ENCODE assay signal across 1 cellular context in genomic region chr16:81723098-81723723, GRCh38.
TF ChIP-seq lines count a peak whose summit lies in the region.

No MANE protein-coding gene starts in this region.

TF ChIP-seq in H1, 55 proteins besides CTCF, POLR2A, EP300 and RAD21 (continued from another document):
- TF ChIP-seq YY1 (IDR thresholded peaks at IDR 0.05; ENCODE audit: low read depth, low read length) (peak; percentile 72), KDM5A (IDR thresholded peaks at IDR 0.05; ENCODE audit: low read length) (no peak), POLR2AphosphoS5 (IDR thresholded peaks at IDR 0.05; ENCODE audit: low read depth, low read length) (no peak), EGR1 (IDR thresholded peaks at IDR 0.05; ENCODE audit: borderline replicate concordance, low read depth, low read length) (no peak), SIX5 (IDR thresholded peaks at IDR 0.05; ENCODE audit: low read depth, low read length) (no peak), CHD2 (IDR thresholded peaks at IDR 0.05; ENCODE audit: low read length) (no peak), RXRA (IDR thresholded peaks at IDR 0.05; ENCODE audit: insufficient read depth, low read depth, low read length) (no peak), ZNF274 (IDR thresholded peaks at IDR 0.05; ENCODE audit: borderline replicate concordance, extremely low read depth, low read length) (no peak), CBX5 (IDR thresholded peaks at IDR 0.05; ENCODE audit: low read depth, low read length) (no peak), HDAC6 (IDR thresholded peaks at IDR 0.05; ENCODE audit: low read depth, low read length) (no peak), PHF8 (conservative IDR thresholded peaks at IDR 0.05; ENCODE audit: low read depth, low read length) (no peak), NRF1 (IDR thresholded peaks at IDR 0.05; ENCODE audit: low read depth, low read length) (no peak), TAF1 (IDR thresholded peaks at IDR 0.05; ENCODE audit: low read depth, low read length) (no peak), BACH1 (IDR thresholded peaks at IDR 0.05; ENCODE audit: low read length) (peak; percentile 29; the same call in 1 of the 2 replicates), SP1 (IDR thresholded peaks at IDR 0.05; ENCODE audit: low read depth, low read length) (0 out of 2 replicates have a peak, but pooled peaks have one; percentile 9), TAF7 (optimal IDR thresholded peaks at IDR 0.05; ENCODE audit: borderline replicate concordance, low read depth, low read length) (no peak), KDM1A (IDR thresholded peaks at IDR 0.05; ENCODE audit: borderline replicate concordance, low read length) (no peak), BCL11A (IDR thresholded peaks at IDR 0.05; ENCODE audit: low read depth in 2 of 2, low read length in 2 of 2) (no peak), CTBP2 (IDR thresholded peaks at IDR 0.05; ENCODE audit: borderline replicate concordance, insufficient read depth, insufficient read length, low read length) (no peak)
- TF ChIP-seq, protein P1, sequence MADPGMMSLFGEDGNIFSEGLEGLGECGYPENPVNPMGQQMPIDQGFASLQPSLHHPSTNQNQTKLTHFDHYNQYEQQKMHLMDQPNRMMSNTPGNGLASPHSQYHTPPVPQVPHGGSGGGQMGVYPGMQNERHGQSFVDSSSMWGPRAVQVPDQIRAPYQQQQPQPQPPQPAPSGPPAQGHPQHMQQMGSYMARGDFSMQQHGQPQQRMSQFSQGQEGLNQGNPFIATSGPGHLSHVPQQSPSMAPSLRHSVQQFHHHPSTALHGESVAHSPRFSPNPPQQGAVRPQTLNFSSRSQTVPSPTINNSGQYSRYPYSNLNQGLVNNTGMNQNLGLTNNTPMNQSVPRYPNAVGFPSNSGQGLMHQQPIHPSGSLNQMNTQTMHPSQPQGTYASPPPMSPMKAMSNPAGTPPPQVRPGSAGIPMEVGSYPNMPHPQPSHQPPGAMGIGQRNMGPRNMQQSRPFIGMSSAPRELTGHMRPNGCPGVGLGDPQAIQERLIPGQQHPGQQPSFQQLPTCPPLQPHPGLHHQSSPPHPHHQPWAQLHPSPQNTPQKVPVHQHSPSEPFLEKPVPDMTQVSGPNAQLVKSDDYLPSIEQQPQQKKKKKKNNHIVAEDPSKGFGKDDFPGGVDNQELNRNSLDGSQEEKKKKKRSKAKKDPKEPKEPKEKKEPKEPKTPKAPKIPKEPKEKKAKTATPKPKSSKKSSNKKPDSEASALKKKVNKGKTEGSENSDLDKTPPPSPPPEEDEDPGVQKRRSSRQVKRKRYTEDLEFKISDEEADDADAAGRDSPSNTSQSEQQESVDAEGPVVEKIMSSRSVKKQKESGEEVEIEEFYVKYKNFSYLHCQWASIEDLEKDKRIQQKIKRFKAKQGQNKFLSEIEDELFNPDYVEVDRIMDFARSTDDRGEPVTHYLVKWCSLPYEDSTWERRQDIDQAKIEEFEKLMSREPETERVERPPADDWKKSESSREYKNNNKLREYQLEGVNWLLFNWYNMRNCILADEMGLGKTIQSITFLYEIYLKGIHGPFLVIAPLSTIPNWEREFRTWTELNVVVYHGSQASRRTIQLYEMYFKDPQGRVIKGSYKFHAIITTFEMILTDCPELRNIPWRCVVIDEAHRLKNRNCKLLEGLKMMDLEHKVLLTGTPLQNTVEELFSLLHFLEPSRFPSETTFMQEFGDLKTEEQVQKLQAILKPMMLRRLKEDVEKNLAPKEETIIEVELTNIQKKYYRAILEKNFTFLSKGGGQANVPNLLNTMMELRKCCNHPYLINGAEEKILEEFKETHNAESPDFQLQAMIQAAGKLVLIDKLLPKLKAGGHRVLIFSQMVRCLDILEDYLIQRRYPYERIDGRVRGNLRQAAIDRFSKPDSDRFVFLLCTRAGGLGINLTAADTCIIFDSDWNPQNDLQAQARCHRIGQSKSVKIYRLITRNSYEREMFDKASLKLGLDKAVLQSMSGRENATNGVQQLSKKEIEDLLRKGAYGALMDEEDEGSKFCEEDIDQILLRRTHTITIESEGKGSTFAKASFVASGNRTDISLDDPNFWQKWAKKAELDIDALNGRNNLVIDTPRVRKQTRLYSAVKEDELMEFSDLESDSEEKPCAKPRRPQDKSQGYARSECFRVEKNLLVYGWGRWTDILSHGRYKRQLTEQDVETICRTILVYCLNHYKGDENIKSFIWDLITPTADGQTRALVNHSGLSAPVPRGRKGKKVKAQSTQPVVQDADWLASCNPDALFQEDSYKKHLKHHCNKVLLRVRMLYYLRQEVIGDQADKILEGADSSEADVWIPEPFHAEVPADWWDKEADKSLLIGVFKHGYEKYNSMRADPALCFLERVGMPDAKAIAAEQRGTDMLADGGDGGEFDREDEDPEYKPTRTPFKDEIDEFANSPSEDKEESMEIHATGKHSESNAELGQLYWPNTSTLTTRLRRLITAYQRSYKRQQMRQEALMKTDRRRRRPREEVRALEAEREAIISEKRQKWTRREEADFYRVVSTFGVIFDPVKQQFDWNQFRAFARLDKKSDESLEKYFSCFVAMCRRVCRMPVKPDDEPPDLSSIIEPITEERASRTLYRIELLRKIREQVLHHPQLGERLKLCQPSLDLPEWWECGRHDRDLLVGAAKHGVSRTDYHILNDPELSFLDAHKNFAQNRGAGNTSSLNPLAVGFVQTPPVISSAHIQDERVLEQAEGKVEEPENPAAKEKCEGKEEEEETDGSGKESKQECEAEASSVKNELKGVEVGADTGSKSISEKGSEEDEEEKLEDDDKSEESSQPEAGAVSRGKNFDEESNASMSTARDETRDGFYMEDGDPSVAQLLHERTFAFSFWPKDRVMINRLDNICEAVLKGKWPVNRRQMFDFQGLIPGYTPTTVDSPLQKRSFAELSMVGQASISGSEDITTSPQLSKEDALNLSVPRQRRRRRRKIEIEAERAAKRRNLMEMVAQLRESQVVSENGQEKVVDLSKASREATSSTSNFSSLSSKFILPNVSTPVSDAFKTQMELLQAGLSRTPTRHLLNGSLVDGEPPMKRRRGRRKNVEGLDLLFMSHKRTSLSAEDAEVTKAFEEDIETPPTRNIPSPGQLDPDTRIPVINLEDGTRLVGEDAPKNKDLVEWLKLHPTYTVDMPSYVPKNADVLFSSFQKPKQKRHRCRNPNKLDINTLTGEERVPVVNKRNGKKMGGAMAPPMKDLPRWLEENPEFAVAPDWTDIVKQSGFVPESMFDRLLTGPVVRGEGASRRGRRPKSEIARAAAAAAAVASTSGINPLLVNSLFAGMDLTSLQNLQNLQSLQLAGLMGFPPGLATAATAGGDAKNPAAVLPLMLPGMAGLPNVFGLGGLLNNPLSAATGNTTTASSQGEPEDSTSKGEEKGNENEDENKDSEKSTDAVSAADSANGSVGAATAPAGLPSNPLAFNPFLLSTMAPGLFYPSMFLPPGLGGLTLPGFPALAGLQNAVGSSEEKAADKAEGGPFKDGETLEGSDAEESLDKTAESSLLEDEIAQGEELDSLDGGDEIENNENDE (IDR thresholded peaks at IDR 0.05; ENCODE audit: insufficient replicate concordance, low read length), result no peak
- TF ChIP-seq, protein P2, sequence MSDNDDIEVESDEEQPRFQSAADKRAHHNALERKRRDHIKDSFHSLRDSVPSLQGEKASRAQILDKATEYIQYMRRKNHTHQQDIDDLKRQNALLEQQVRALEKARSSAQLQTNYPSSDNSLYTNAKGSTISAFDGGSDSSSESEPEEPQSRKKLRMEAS (IDR thresholded peaks at IDR 0.05), result no peak
TF ChIP-seq in H1: peak in this region for 5.
